Comparison of ENCODE assay signal across 8 cellular contexts in genomic region chrX:54530358-54530900, GRCh38. TPM values are rescaled to one million over a fixed set of nuclear protein-coding genes. Genes with fewer than 3 reads are reported as not detected.
DNase-seq lines count a peak whose midpoint lies in the region; ATAC-seq and TF ChIP-seq lines count a peak whose summit lies in the region.

No MANE protein-coding gene starts in this region.

- DNase-seq in activated T-cell treated with anti-CD3 and anti-CD28 coated beads for 4 hours (peak; percentile 1), WTC11 (ENCODE audit: low spot score) (no peak), psoas muscle (no peak), NCI-H1417 treated with DMSO at 0.1 percent for 48 hours (lab: John Stamatoyannopoulos, UW) (no peak), NOMO-1 treated with DMSO at 0.1 percent for 48 hours (lab: John Stamatoyannopoulos, UW; ENCODE audit: unreplicated experiment) (no peak)
- DNase-seq in activated T-cell treated with anti-CD3 and anti-CD28 coated beads, Interleukin-2, amount 50 U/mL, for 1 hour, result no peak

- no peaks in the 10 kb centered on the region for H3K9me3 ChIP-seq in gastroesophageal sphincter
- H3K9me3 ChIP-seq in psoas muscle, result no peaks in the 10 kb centered on the region

- H3K4me1 Mint-ChIP-seq in WTC11, result peaks cover 30% of the 10 kb centered on the region

- H3K4me3 Mint-ChIP-seq in WTC11, result peak overlapping the region; percentile 90

- ATAC-seq in HG03066 (IDR thresholded peaks at IDR 0.05; ENCODE audit: low read depth, unreplicated experiment), result peak; percentile 29
- ATAC-seq in WTC11, result no peak
- peak; percentile 27 for ATAC-seq in gastroesophageal sphincter
- peak; percentile 46 to 71 (median 52) for ATAC-seq in psoas muscle

- TF ChIP-seq POLR2A in gastroesophageal sphincter (IDR thresholded peaks at IDR 0.05), result no peak

- no peaks in the 10 kb centered on the region for H3K36me3 ChIP-seq in gastroesophageal sphincter
- H3K36me3 ChIP-seq in psoas muscle (ENCODE audit: insufficient read depth in 1 of 2, low read depth in 1 of 2), result peaks cover 3 to 14% of the 10 kb centered on the region in 2 donors

- H3K4me3 ChIP-seq in gastroesophageal sphincter (peak overlapping the region; percentile 69 to 98), psoas muscle (peak overlapping the region; percentile 81)

- H3K27me3 Mint-ChIP-seq in WTC11 (ENCODE audit: low read depth), result no peaks in the 10 kb centered on the region

- TF ChIP-seq CTCF in WTC11 (IDR thresholded peaks at IDR 0.05) (no peak), gastroesophageal sphincter (IDR thresholded peaks at IDR 0.05) (no peak), psoas muscle (IDR thresholded peaks at IDR 0.05) (no peak)

- POLR2A ChIA-PET in WTC11 (lab: Charles Lee), result interaction anchor here (0.6 to 1.6 kb wide), 6 partner anchors 34 to 572 kb away, joined by 3 to 6 read pairs (median 4); partner anchors contain the start of genes FGD1 and TSR2

- H3K36me3 Mint-ChIP-seq in WTC11, result peaks cover 26% of the 10 kb centered on the region

- 100% methylated on average over 1 of the region's 21 CpGs; no CpG with 5 or more reads in 1 of the 2 donors for WGBS in gastroesophageal sphincter (ENCODE audit: low coverage in 1 of 2), 2 donors
- 0 to 31% (median 1%) methylated on average over 20 to 21 of the region's 21 CpGs for WGBS in psoas muscle, 3 donors

- intact Hi-C loops in psoas muscle (cut with DNase I), result loop anchor here (5.0 to 10.0 kb wide), 2 partner anchors 88 to 1194 kb away; partner anchors contain the start of gene TSR2 (in 1 of the 2)

- no peaks in the 10 kb centered on the region for H3K9me3 Mint-ChIP-seq in WTC11

- TF ChIP-seq EP300 in gastroesophageal sphincter (IDR thresholded peaks at IDR 0.05), result no peak

- H3K27ac ChIP-seq in gastroesophageal sphincter (peak overlapping the region; percentile 51 to 87 (median 70)), psoas muscle (peak overlapping the region; percentile 84)

- H3K27me3 ChIP-seq in gastroesophageal sphincter (no peaks in the 10 kb centered on the region), psoas muscle (ENCODE audit: insufficient read depth in 3 of 3, low read length in 2 of 3) (peaks cover 0 to 7% (median 0%) of the 10 kb centered on the region in 3 donors)

- H3K4me1 ChIP-seq in gastroesophageal sphincter (peaks cover 0 to 19% (median 0%) of the 10 kb centered on the region in 3 donors), psoas muscle (no peaks in the 10 kb centered on the region)

- peak overlapping the region; percentile 95 for H3K27ac Mint-ChIP-seq in WTC11

- CTCF ChIA-PET in WTC11 (lab: Charles Lee), result interaction anchor here (1.1 kb wide), 1 partner anchor 48 kb away, joined by 6 read pairs; no protein-coding TSS in a partner anchor

TF ChIP-seq in WTC11, 78 proteins besides CTCF, POLR2A, EP300 and RAD21:
- TF ChIP-seq CREM (CRISPR knock-in tag; IDR thresholded peaks at IDR 0.05) (no peak), ZNF423 (CRISPR knock-in tag; IDR thresholded peaks at IDR 0.05) (no peak), ZBTB21 (CRISPR knock-in tag; IDR thresholded peaks at IDR 0.05; ENCODE audit: borderline replicate concordance) (no peak)
TF ChIP-seq in WTC11: peak in this region for 0.

RNA-seq across cellular contexts. Expression of gene GNL3L, which starts 0.4 kb away (rescaled TPM):
- total RNA-seq in WTC11 (2021) (55.5 to 63.6 TPM (median 59.1 TPM) in 3 replicates), gastroesophageal sphincter (10 to 100 TPM; 20.9 to 34.4 (median 24.2) TPM), psoas muscle (10 to 100 TPM; 30.7 to 36.1 (median 33.3) TPM)
- 10 to 100 TPM in 2 of 3 donors, 1 to 10 TPM in 1; 8.1 to 20.8 (median 19.7) TPM for polyA plus RNA-seq in psoas muscle

RNA-seq across cellular contexts. Expression of gene FGD1, which starts 34.4 kb away (rescaled TPM):
- 32.8 to 36.3 TPM (median 33.7 TPM) in 3 replicates for total RNA-seq in WTC11 (2021)
- total RNA-seq in gastroesophageal sphincter, result 10 to 100 TPM in 1 of 4 donors, 1 to 10 TPM in 3; 4.2 to 12.0 (median 7.2) TPM
- 1 to 10 TPM in 3 of 4 donors, under 1 TPM in 1; 0.84 to 2.1 (median 1.4) TPM for total RNA-seq in psoas muscle
- polyA plus RNA-seq in psoas muscle, result under 1 TPM; 0.38 to 0.42 (median 0.40) TPM
